Comparison of ENCODE assay signal across 20 cellular contexts in genomic region chr5:2861605-2862004, GRCh38.
DNase-seq lines count a peak whose midpoint lies in the region; ATAC-seq, FAIRE-seq and TF ChIP-seq lines count a peak whose summit lies in the region.
"Had no signal": no experiment of that assay in that cellular context is flagged by ENCODE, and none has a peak within 500 bp of the region (broad histone marks: within the 10 kb centered on the region; RNA-seq: fewer than 3 reads in every experiment).

No MANE protein-coding gene starts in this region.

- no peak overlapping the region for H3K27ac Mint-ChIP-seq in activated CD4-positive, alpha-beta memory T cell treated with anti-CD3 and anti-CD28 coated beads for 36 hours
- H3K27ac Mint-ChIP-seq: T-cell had no signal

- ATAC-seq in GM21423 (IDR thresholded peaks at IDR 0.05; ENCODE audit: unreplicated experiment), result no peak
- no peak for ATAC-seq in heart left ventricle
- ATAC-seq: HepG2, T-cell had no signal

- 47 to 65% (median 59%) methylated on average over 7 of the region's 7 CpGs for WGBS in heart left ventricle, 4 donors

- no peak for FAIRE-seq in urothelium cell line (lab: Jason Lieb, UNC)
- FAIRE-seq: H54, HepG2 had no signal

- H3K27me3 ChIP-seq in heart left ventricle, result peaks cover 0 to 5% (median 0%) of the 10 kb centered on the region in 9 donors

- TF ChIP-seq POLR2A in NB4 (IDR thresholded peaks at IDR 0.05; ENCODE audit: extremely low read depth, insufficient read length) (no peak), heart left ventricle (IDR thresholded peaks at IDR 0.05) (no peak)

- TF ChIP-seq CTCF in NB4 (IDR thresholded peaks at IDR 0.05; ENCODE audit: low read depth, low read length) (no peak), epithelial cell of esophagus (IDR thresholded peaks at IDR 0.05; ENCODE audit: insufficient read depth, low read depth, low read length, missing control alignments) (no peak), heart left ventricle (IDR thresholded peaks at IDR 0.05) (no peak)

- H3K27me3 Mint-ChIP-seq in activated CD4-positive, alpha-beta memory T cell treated with anti-CD3 and anti-CD28 coated beads for 36 hours, result no peaks in the 10 kb centered on the region
- H3K27me3 Mint-ChIP-seq: T-cell had no signal

- no peak overlapping the region for H3K4me3 Mint-ChIP-seq in activated CD4-positive, alpha-beta memory T cell treated with anti-CD3 and anti-CD28 coated beads for 36 hours
- H3K4me3 Mint-ChIP-seq: T-cell had no signal

- POLR2A ChIA-PET in activated CD4-positive, alpha-beta memory T cell treated with anti-CD3 and anti-CD28 coated beads for 36 hours (lab: Charles Lee), result no interaction called here

- H3K4me1 Mint-ChIP-seq in activated CD4-positive, alpha-beta memory T cell treated with anti-CD3 and anti-CD28 coated beads for 36 hours (ENCODE audit: low read depth), result no peaks in the 10 kb centered on the region
- H3K4me1 Mint-ChIP-seq: T-cell had no signal

- H3K4me1 ChIP-seq in heart left ventricle, result no peaks in the 10 kb centered on the region

- no peaks in the 10 kb centered on the region for H3K36me3 ChIP-seq in heart left ventricle

- intact Hi-C loops in heart left ventricle (cut with DNase I), result no loop called here
- intact Hi-C loops in activated CD4-positive, alpha-beta memory T cell treated with anti-CD3 and anti-CD28 coated beads for 36 hours (cut with micrococcal nuclease), result no loop called here

- H3K4me3 ChIP-seq in NB4 (ENCODE audit: low read depth, low read length) (no peak overlapping the region), epithelial cell of esophagus (ENCODE audit: low read length) (no peak overlapping the region), heart left ventricle (no peak overlapping the region)

- DNase-seq in HT-29 (ENCODE audit: low spot score) (peak; percentile 26), NB4 (ENCODE audit: low read depth) (peak; percentile 23), epithelial cell of esophagus (ENCODE audit: low read depth) (peak; percentile 24), urothelium cell line (ENCODE audit: low spot score) (peak; percentile 52), heart left ventricle (no peak)
- no peak for DNase-seq in activated CD4-positive, alpha-beta memory T cell treated with anti-CD3 and anti-CD28 coated beads for 36 hours
- DNase-seq: ACHN, KBM-7, NCI-H1417, NCI-H1694 treated with DMSO at 0.1 percent for 48 hours, NCI-H2081 treated with DMSO at 0.1 percent for 48 hours, NCI-H2171 treated with DMSO at 0.1 percent for 48 hours, NCI-H524 treated with DMSO at 0.1 percent for 48 hours, SIG-M5, SK-N-SH, T-cell had no signal

- peak overlapping the region in 1 of 12 donors; percentile 14 for H3K27ac ChIP-seq in heart left ventricle
- H3K27ac ChIP-seq: C4-2B had no signal

- CTCF ChIA-PET in activated CD4-positive, alpha-beta memory T cell treated with anti-CD3 and anti-CD28 coated beads for 36 hours (lab: Charles Lee), result no interaction called here

- H3K9me3 Mint-ChIP-seq in activated CD4-positive, alpha-beta memory T cell treated with anti-CD3 and anti-CD28 coated beads for 36 hours, result peaks cover 2% of the 10 kb centered on the region

- no peaks in the 10 kb centered on the region for H3K36me3 Mint-ChIP-seq in activated CD4-positive, alpha-beta memory T cell treated with anti-CD3 and anti-CD28 coated beads for 36 hours
- H3K36me3 Mint-ChIP-seq: T-cell had no signal

- no peaks in the 10 kb centered on the region for H3K9me3 ChIP-seq in heart left ventricle
- H3K9me3 ChIP-seq: SK-N-SH had no signal

Comparison
In these comparisons a context has a peak if more than half of its experiments do, and no peak if none do; other contexts are left out.
1. DNase-seq: peak in HT-29 (single experiment), NB4 (single experiment), epithelial cell of esophagus (single experiment) and urothelium cell line (single experiment); none in heart left ventricle (0 of 5) and activated CD4-positive, alpha-beta memory T cell treated with anti-CD3 and anti-CD28 coated beads for 36 hours (single experiment).